Comparison of ENCODE assay signal across 13 cellular contexts in the genomic region with DNA sequence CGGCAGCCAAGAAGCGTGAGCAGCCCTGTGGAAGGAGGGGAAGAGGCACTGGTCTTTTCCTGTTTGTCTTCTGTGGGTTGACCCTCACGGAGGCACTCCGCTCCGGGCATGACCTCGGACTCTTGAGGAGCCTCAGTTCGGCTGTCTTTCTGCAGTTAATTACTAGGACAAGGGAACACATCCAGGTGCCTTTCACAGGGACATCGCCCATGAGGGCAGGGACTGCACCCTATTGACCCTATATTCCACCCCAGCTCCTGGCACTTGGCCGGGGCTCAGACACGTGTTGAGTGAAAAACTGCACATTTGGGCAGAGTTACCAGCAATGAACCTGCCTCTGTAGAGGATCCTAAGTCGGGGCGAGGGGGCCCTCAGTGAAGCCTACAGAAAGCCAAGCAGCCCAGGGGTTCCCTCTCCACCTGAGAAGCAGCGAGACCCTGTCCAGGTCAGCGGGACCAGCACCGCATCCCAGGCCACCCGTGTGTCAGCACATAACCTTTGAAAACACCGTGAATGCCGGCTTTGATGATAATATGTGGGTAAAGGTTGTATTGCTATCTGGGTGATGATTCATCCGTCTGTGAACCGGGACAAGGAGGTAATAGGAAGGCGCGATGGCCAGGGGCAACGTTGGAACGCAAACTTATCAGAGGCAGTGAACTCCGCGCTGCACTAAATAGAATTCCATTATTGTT.
"Had no signal": no experiment of that assay in that cellular context is flagged by ENCODE, and none has a peak within 500 bp of the region (broad histone marks: within the 10 kb centered on the region; RNA-seq: fewer than 3 reads in every experiment).

No MANE protein-coding gene starts in this region.

- H3K27ac Mint-ChIP-seq: activated naive CD4-positive, alpha-beta T cell treated with anti-CD3 and anti-CD28 coated beads, Interleukin-2, amount 50 U/mL, for 72 hours; activated T-helper 1 cell treated with anti-CD3 and anti-CD28 coated beads, Interleukin-12 subunit alpha, Interleukin-12 subunit beta, Interleukin-2, Interleukin-4 antibody, amounts not matched to agents 30 ng/mL and 10 ng/mL and 1 ng/mL, durations not matched to agents 14 hours and 24 hours and 36 hours; endodermal cell; memory B cell; natural killer cell had no signal

- H3K4me3 Mint-ChIP-seq: activated T-helper 1 cell treated with anti-CD3 and anti-CD28 coated beads, Interleukin-12 subunit alpha, Interleukin-12 subunit beta, Interleukin-2, Interleukin-4 antibody, amounts not matched to agents 30 ng/mL and 10 ng/mL and 1 ng/mL, durations not matched to agents 14 hours and 24 hours and 36 hours; endodermal cell; memory B cell; natural killer cell had no signal

- H3K27ac ChIP-seq: epithelial cell of prostate, tibial artery had no signal

- DNase-seq: activated CD4-positive, alpha-beta T cell treated with anti-CD3 and anti-CD28 coated beads, Interleukin-2, amount 50 U/mL, for 48 hours; activated gamma-delta T cell treated with Interleukin-2 at 50 U/mL for 16 hours; endodermal cell; foreskin fibroblast; natural killer cell; stimulated activated naive CD4-positive, alpha-beta T cell; SW 1271; tibial artery had no signal

- H3K4me1 Mint-ChIP-seq: endodermal cell, memory B cell, natural killer cell had no signal

- H3K9me3 Mint-ChIP-seq: activated naive CD4-positive, alpha-beta T cell treated with anti-CD3 and anti-CD28 coated beads, Interleukin-2, amount 50 U/mL, for 72 hours; activated T-helper 1 cell treated with anti-CD3 and anti-CD28 coated beads, Interleukin-12 subunit alpha, Interleukin-12 subunit beta, Interleukin-2, Interleukin-4 antibody, amounts not matched to agents 30 ng/mL and 10 ng/mL and 1 ng/mL, durations not matched to agents 14 hours and 24 hours and 36 hours; endodermal cell; memory B cell; natural killer cell had no signal

- H3K9me3 ChIP-seq: tibial artery had no signal

- H3K36me3 Mint-ChIP-seq: activated naive CD4-positive, alpha-beta T cell treated with anti-CD3 and anti-CD28 coated beads, Interleukin-2, amount 50 U/mL, for 72 hours; memory B cell; natural killer cell had no signal

- ATAC-seq: activated naive CD4-positive, alpha-beta T cell treated with anti-CD3 and anti-CD28 coated beads, Interleukin-2, amount 50 U/mL, for 72 hours; left lobe of liver; natural killer cell had no signal

- H3K27me3 ChIP-seq: tibial artery had no signal

- H3K4me3 ChIP-seq: tibial artery had no signal
